9 cellular contexts compared by ENCODE assay signal in genomic region chr19:3336680-3337523, GRCh38. TPM values are rescaled to one million over a fixed set of nuclear protein-coding genes. Genes with fewer than 3 reads are reported as not detected.
DNase-seq lines count a peak whose midpoint lies in the region; ATAC-seq, FAIRE-seq and TF ChIP-seq lines count a peak whose summit lies in the region.
"Had no signal": no experiment of that assay in that cellular context is flagged by ENCODE, and none has a peak within 500 bp of the region (broad histone marks: within the 10 kb centered on the region; RNA-seq: fewer than 3 reads in every experiment).

No MANE protein-coding gene starts in this region.

- H3K4me1 Mint-ChIP-seq in brain: peaks cover 9% of the 10 kb centered on the region
- peaks cover 6 to 7% (median 7%) of the 10 kb centered on the region in 3 donors for H3K4me1 Mint-ChIP-seq in CD8-positive, alpha-beta memory T cell

- no peak overlapping the region for H3K27ac ChIP-seq in CD8-positive, alpha-beta memory T cell (ENCODE audit: low read depth, low read length)
- H3K27ac ChIP-seq: SJSA1 had no signal

- peaks cover 43% of the 10 kb centered on the region for H3K27me3 Mint-ChIP-seq in brain
- H3K27me3 Mint-ChIP-seq in CD8-positive, alpha-beta memory T cell: peaks cover 0 to 10% of the 10 kb centered on the region in 2 donors

- H3K4me1 ChIP-seq in CD8-positive, alpha-beta memory T cell (ENCODE audit: insufficient read depth, low read length): peaks cover 9% of the 10 kb centered on the region

- no peaks in the 10 kb centered on the region for H3K36me3 ChIP-seq in kidney epithelial cell (ENCODE audit: control insufficient read depth, insufficient read depth, low read length)
- no peaks in the 10 kb centered on the region for H3K36me3 ChIP-seq in CD8-positive, alpha-beta memory T cell (ENCODE audit: insufficient read depth, low read length)
- H3K36me3 ChIP-seq: SJSA1 had no signal

- no peaks in the 10 kb centered on the region for H3K27me3 ChIP-seq in kidney epithelial cell (ENCODE audit: control insufficient read depth, insufficient read depth, low read length)
- H3K27me3 ChIP-seq in CD8-positive, alpha-beta memory T cell (ENCODE audit: insufficient read depth, low read length, poor library complexity, severe bottlenecking): no peaks in the 10 kb centered on the region
- H3K27me3 ChIP-seq: SJSA1 had no signal

- H3K9me3 ChIP-seq in CD8-positive, alpha-beta memory T cell (ENCODE audit: low read length): no peaks in the 10 kb centered on the region
- H3K9me3 ChIP-seq: SJSA1 had no signal

- CTCF ChIA-PET in CD8-positive, alpha-beta memory T cell (lab: Charles Lee): interaction anchor here (1.2 kb wide), 1 partner anchor 9 kb away, joined by 4 read pairs; no protein-coding TSS in a partner anchor

- no peak for ATAC-seq in HG03139 (IDR thresholded peaks at IDR 0.05; ENCODE audit: unreplicated experiment)

- H3K9me3 Mint-ChIP-seq in brain: peaks cover 0 to 10% (median 8%) of the 10 kb centered on the region in 5 experiments
- no peaks in the 10 kb centered on the region for H3K9me3 Mint-ChIP-seq in CD8-positive, alpha-beta memory T cell

- no peak for FAIRE-seq in GM12891 (lab: Jason Lieb, UNC)

- peak overlapping the region; percentile 60 to 85 (median 81) for H3K27ac Mint-ChIP-seq in brain
- H3K27ac Mint-ChIP-seq in CD8-positive, alpha-beta memory T cell: no peak overlapping the region

- peak overlapping the region in 2 of 5 experiments; percentile 30 to 40 for H3K4me3 Mint-ChIP-seq in brain
- no peak overlapping the region for H3K4me3 Mint-ChIP-seq in CD8-positive, alpha-beta memory T cell

- DNase-seq in HUDEP-2 (lab: John Stamatoyannopoulos, UW; ENCODE audit: unreplicated experiment in 76 of 76): peak in 65 of 76 experiments; percentile 26 to 93 (median 70)
- peak; percentile 45 for DNase-seq in kidney epithelial cell (ENCODE audit: low read depth)
- DNase-seq in superior temporal gyrus (ENCODE audit: extremely low spot score): peak; percentile 46
- DNase-seq in NCI-H1436 (lab: John Stamatoyannopoulos, UW): no peak
- no peak for DNase-seq in CD8-positive, alpha-beta memory T cell
- no peak for DNase-seq in GM12891 (ENCODE audit: insufficient read length, low spot score)

- TF ChIP-seq POLR2A in GM12891 (IDR thresholded peaks at IDR 0.05; ENCODE audit: low read depth, low read length): no peak

- H3K4me3 ChIP-seq in kidney epithelial cell (ENCODE audit: low read depth, low read length): no peak overlapping the region
- H3K4me3 ChIP-seq in CD8-positive, alpha-beta memory T cell (ENCODE audit: low read length): no peak overlapping the region
- H3K4me3 ChIP-seq: SJSA1 had no signal

- POLR2A ChIA-PET in CD8-positive, alpha-beta memory T cell (lab: Charles Lee): no interaction called here

- no peaks in the 10 kb centered on the region for H3K36me3 Mint-ChIP-seq in brain
- no peaks in the 10 kb centered on the region for H3K36me3 Mint-ChIP-seq in CD8-positive, alpha-beta memory T cell

- TF ChIP-seq CTCF in brain (conservative IDR thresholded peaks at IDR 0.05) (no peak), kidney epithelial cell (IDR thresholded peaks at IDR 0.05; ENCODE audit: insufficient read depth, low read length, poor library complexity, severe bottlenecking) (no peak)

TF ChIP-seq in GM12891, 5 proteins besides CTCF, POLR2A, EP300 and RAD21:
- TF ChIP-seq POLR2AphosphoS5 (IDR thresholded peaks at IDR 0.05; ENCODE audit: low read depth, low read length): no peak
- TF ChIP-seq PAX5 (IDR thresholded peaks at IDR 0.05; ENCODE audit: insufficient read depth, low read length, severe bottlenecking): no peak
- TF ChIP-seq TAF1 (IDR thresholded peaks at IDR 0.05; ENCODE audit: low read depth, low read length): no peak
- no peak for TF ChIP-seq SPI1 (IDR thresholded peaks at IDR 0.05; ENCODE audit: low read depth, low read length)
- TF ChIP-seq POU2F2 (IDR thresholded peaks at IDR 0.05; ENCODE audit: low read depth, low read length): no peak

RNA-seq across cellular contexts. Expression of gene NFIC, which starts 29.5 kb away (rescaled TPM):
- 79.3 TPM for polyA plus RNA-seq in brain (ENCODE audit: insufficient read depth, low read depth, low replicate concordance)
- 18.0 and 31.6 TPM in 2 replicates for total RNA-seq in kidney epithelial cell
- 10 to 100 TPM; 16.1 to 19.4 TPM for total RNA-seq in CD8-positive, alpha-beta memory T cell
- 17.8 TPM for polyA plus RNA-seq in CD8-positive, alpha-beta memory T cell
- 7.2 TPM for polyA plus RNA-seq in GM12891 (2012; ENCODE audit: low read depth, missing spikeins)

Comparison
In these comparisons a context has a peak if more than half of its experiments do, and no peak if none do; other contexts are left out.
1. DNase-seq: peak in HUDEP-2 (65 of 76), kidney epithelial cell (single experiment) and superior temporal gyrus (single experiment); none in NCI-H1436 (single experiment), CD8-positive, alpha-beta memory T cell (0 of 5) and GM12891 (single experiment).
2. H3K27ac Mint-ChIP-seq: peak in brain (5 of 5); none in CD8-positive, alpha-beta memory T cell (0 of 8).